In the genomic region with DNA sequence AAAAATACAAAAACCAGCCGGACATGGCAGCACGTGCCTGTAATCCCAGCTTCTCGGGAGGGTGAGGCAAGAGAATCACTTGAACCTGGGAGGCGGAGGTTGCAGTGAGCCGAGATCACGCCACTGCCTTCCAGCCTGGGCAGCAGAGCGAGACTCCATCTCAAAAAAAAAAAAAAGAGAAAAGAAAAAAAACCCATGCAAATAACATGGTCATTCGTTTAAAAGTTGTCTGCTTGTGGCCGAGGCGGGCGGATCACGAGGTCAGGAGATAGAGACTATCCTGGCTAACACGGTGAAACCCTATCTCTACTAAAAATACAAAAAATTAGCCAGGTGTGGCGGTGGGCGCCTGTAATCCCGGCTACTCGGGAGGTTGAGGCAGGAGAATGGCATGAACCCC, we compare ENCODE assay signal across 8 cellular contexts. TPM values are rescaled to one million over a fixed set of nuclear protein-coding genes. Genes with fewer than 3 reads are reported as not detected.
A peak's percentile ranks its signal among the peaks of the same experiment; 100 is the strongest.
DNase-seq lines count a peak whose midpoint lies in the region; ATAC-seq and TF ChIP-seq lines count a peak whose summit lies in the region.
"Not testable (repeated sequence)": the region's sequence is repeated elsewhere in the genome, so short reads cannot be mapped to it uniquely, and the experiment has no call there.

No MANE protein-coding gene starts in this region.

- in situ Hi-C loops in gastrocnemius medialis (cut with MboI; ENCODE audit: low sequenced_read_pairs in 4 of 4), result not testable (repeated sequence)

- peaks cover 0 to 11% (median 0%) of the 10 kb centered on the region in 4 donors for H3K4me1 ChIP-seq in Peyer's patch
- H3K4me1 ChIP-seq in esophagus muscularis mucosa, result peaks cover 35 to 69% (median 60%) of the 10 kb centered on the region in 4 donors
- peaks cover 14 to 27% of the 10 kb centered on the region in 2 donors for H3K4me1 ChIP-seq in naive thymus-derived CD4-positive, alpha-beta T cell (ENCODE audit: control insufficient read depth in 2 of 2, insufficient read depth in 2 of 2, low read length in 2 of 2)
- peaks cover 68% of the 10 kb centered on the region in 2 donors for H3K4me1 ChIP-seq in gastrocnemius medialis

- peak overlapping the region; percentile 78 for H3K27ac ChIP-seq in C4-2B
- peak overlapping the region in 1 of 4 donors; percentile 31 for H3K27ac ChIP-seq in Peyer's patch
- H3K27ac ChIP-seq in esophagus muscularis mucosa (replicated peaks in 1 of 4), result peak overlapping the region; percentile 51 to 82 (median 77)
- peak overlapping the region; percentile 36 for H3K27ac ChIP-seq in naive thymus-derived CD4-positive, alpha-beta T cell (ENCODE audit: low read depth, low read length)
- peak overlapping the region; percentile 94 to 100 (median 96) for H3K27ac ChIP-seq in gastrocnemius medialis

- CTCF ChIA-PET in activated B cell treated with CpG ODN at 0.5 μM for 24 hours (lab: Charles Lee), result not testable (repeated sequence)
- CTCF ChIA-PET in naive thymus-derived CD4-positive, alpha-beta T cell (lab: Charles Lee), result interaction anchor here (0.7 kb wide), 1 partner anchor 13 kb away, joined by 3 read pairs; no protein-coding TSS in a partner anchor

- DNase-seq in GM12865 (ENCODE audit: low read depth) (peak; percentile 62), Peyer's patch (peak in 2 of 3 donors; percentile 51 to 54), gastrocnemius medialis (peak in 1 of 2 donors; percentile 44)
- DNase-seq in activated B cell treated with CpG ODN at 0.5 μM for 24 hours; esophagus muscularis mucosa (ENCODE audit: extremely low spot score); naive thymus-derived CD4-positive, alpha-beta T cell; type B pancreatic cell (ENCODE audit: extremely low spot score, unreplicated experiment): not testable (repeated sequence)

- TF ChIP-seq EP300 in esophagus muscularis mucosa (IDR thresholded peaks at IDR 0.05), result not testable (repeated sequence)

- TF ChIP-seq CTCF in C4-2B (conservative IDR thresholded peaks at IDR 0.05); GM12865 (IDR thresholded peaks at IDR 0.05; ENCODE audit: insufficient read depth, low read depth, low read length, missing control alignments); Peyer's patch (IDR thresholded peaks at IDR 0.05); activated B cell treated with CpG ODN at 0.5 μM for 24 hours (IDR thresholded peaks at IDR 0.05); esophagus muscularis mucosa (IDR thresholded peaks at IDR 0.05); gastrocnemius medialis (IDR thresholded peaks at IDR 0.05 in 4 of 5, conservative IDR thresholded peaks at IDR 0.05 in 1 of 5); type B pancreatic cell (conservative IDR thresholded peaks at IDR 0.05): not testable (repeated sequence)

- POLR2A ChIA-PET in activated B cell treated with CpG ODN at 0.5 μM for 24 hours (lab: Charles Lee), result interaction anchor here (0.7 kb wide), 1 partner anchor 145 kb away, joined by 3 read pairs; no protein-coding TSS in a partner anchor
- POLR2A ChIA-PET in naive thymus-derived CD4-positive, alpha-beta T cell (lab: Charles Lee), result interaction anchor here (1.1 to 1.4 kb wide), 2 partner anchors 19 to 323 kb away, joined by 3 read pairs; no protein-coding TSS in a partner anchor

- peak; percentile 65 for ATAC-seq in activated B cell treated with CpG ODN at 0.5 μM for 24 hours (ENCODE audit: low read depth)
- not testable (repeated sequence) for ATAC-seq in naive thymus-derived CD4-positive, alpha-beta T cell; gastrocnemius medialis

- WGBS in esophagus muscularis mucosa, result 86% methylated on average over 17 of the region's 17 CpGs

- H3K36me3 ChIP-seq in Peyer's patch, result peaks cover 0 to 19% (median 0%) of the 10 kb centered on the region in 3 donors
- H3K36me3 ChIP-seq in esophagus muscularis mucosa, result peaks cover 0 to 35% (median 6%) of the 10 kb centered on the region in 4 donors
- H3K36me3 ChIP-seq in naive thymus-derived CD4-positive, alpha-beta T cell (ENCODE audit: control insufficient read depth in 2 of 3, insufficient read depth in 3 of 3, low read length in 3 of 3), result peaks cover 0 to 18% (median 0%) of the 10 kb centered on the region in 3 experiments
- H3K36me3 ChIP-seq in gastrocnemius medialis, result not testable (repeated sequence)

- H3K36me3 Mint-ChIP-seq in activated B cell treated with CpG ODN at 0.5 μM for 24 hours (ENCODE audit: low read depth) (peaks cover 64% of the 10 kb centered on the region), type B pancreatic cell (peaks cover 35% of the 10 kb centered on the region)
- H3K36me3 Mint-ChIP-seq in naive thymus-derived CD4-positive, alpha-beta T cell, result peaks cover 0 to 15% (median 11%) of the 10 kb centered on the region in 5 donors

- not testable (repeated sequence) for TF ChIP-seq POLR2A in Peyer's patch (IDR thresholded peaks at IDR 0.05); esophagus muscularis mucosa (IDR thresholded peaks at IDR 0.05; ENCODE audit: low read depth); gastrocnemius medialis (IDR thresholded peaks at IDR 0.05)

- H3K4me3 ChIP-seq in GM12865 (ENCODE audit: low read depth, low read length) (peak overlapping the region; percentile 22; the same call in 1 of the 2 replicates), Peyer's patch (peak overlapping the region in 1 of 4 donors; percentile 9)
- H3K4me3 ChIP-seq in esophagus muscularis mucosa; naive thymus-derived CD4-positive, alpha-beta T cell (ENCODE audit: low read length); gastrocnemius medialis: not testable (repeated sequence)

- H3K27me3 Mint-ChIP-seq in activated B cell treated with CpG ODN at 0.5 μM for 24 hours; naive thymus-derived CD4-positive, alpha-beta T cell; type B pancreatic cell: not testable (repeated sequence)

- not testable (repeated sequence) for H3K9me3 Mint-ChIP-seq in activated B cell treated with CpG ODN at 0.5 μM for 24 hours; naive thymus-derived CD4-positive, alpha-beta T cell; type B pancreatic cell

- peak overlapping the region; percentile 68 for H3K4me3 Mint-ChIP-seq in activated B cell treated with CpG ODN at 0.5 μM for 24 hours
- peak overlapping the region in 7 of 10 donors; percentile 43 to 81 (median 62) for H3K4me3 Mint-ChIP-seq in naive thymus-derived CD4-positive, alpha-beta T cell
- H3K4me3 Mint-ChIP-seq in type B pancreatic cell, result not testable (repeated sequence)

- H3K4me1 Mint-ChIP-seq in activated B cell treated with CpG ODN at 0.5 μM for 24 hours (peaks cover 19% of the 10 kb centered on the region), type B pancreatic cell (ENCODE audit: unreplicated experiment) (peaks cover 23% of the 10 kb centered on the region)
- H3K4me1 Mint-ChIP-seq in naive thymus-derived CD4-positive, alpha-beta T cell, result peaks cover 22 to 46% (median 33%) of the 10 kb centered on the region in 7 donors

- H3K27me3 ChIP-seq in Peyer's patch; esophagus muscularis mucosa; naive thymus-derived CD4-positive, alpha-beta T cell (ENCODE audit: control insufficient read depth in 2 of 2, insufficient read depth in 2 of 2, low read length in 2 of 2); gastrocnemius medialis: not testable (repeated sequence)

- intact Hi-C loops in activated B cell treated with CpG ODN at 0.5 μM for 24 hours (cut with micrococcal nuclease); esophagus muscularis mucosa (cut with DNase I); naive thymus-derived CD4-positive, alpha-beta T cell (cut with micrococcal nuclease): not testable (repeated sequence)
- intact Hi-C loops in gastrocnemius medialis (cut with DNase I; ENCODE audit: low total_unique reads), result loop anchor here (2.0 kb wide), 1 partner anchor 27 kb away; no protein-coding TSS in a partner anchor

- H3K9me3 ChIP-seq in Peyer's patch; esophagus muscularis mucosa; naive thymus-derived CD4-positive, alpha-beta T cell (ENCODE audit: control insufficient read depth in 2 of 3, low read length in 3 of 3); gastrocnemius medialis: not testable (repeated sequence)

- H3K27ac Mint-ChIP-seq in activated B cell treated with CpG ODN at 0.5 μM for 24 hours (peak overlapping the region; percentile 73), type B pancreatic cell (peak overlapping the region; percentile 29)
- H3K27ac Mint-ChIP-seq in naive thymus-derived CD4-positive, alpha-beta T cell, result peak overlapping the region in 8 of 9 donors; percentile 36 to 96 (median 82)

RNA-seq across cellular contexts. Expression of a gene that starts 20.8 kb away (rescaled TPM):
- total RNA-seq in Peyer's patch (1 to 10 TPM; 2.5 to 5.5 (median 2.9) TPM), activated B cell treated with CpG ODN at 0.5 μM for 24 hours (6.5 and 7.5 TPM in 2 replicates), esophagus muscularis mucosa (10 to 100 TPM in 1 of 4 donors, 1 to 10 TPM in 3; 5.1 to 15.6 (median 8.9) TPM), gastrocnemius medialis (10 to 100 TPM; 40.3 to 88.6 (median 49.1) TPM), type B pancreatic cell (ENCODE audit: low replicate concordance) (5.8 and 7.6 TPM in 2 replicates)
- 1 to 10 TPM; 2.5 to 5.8 (median 3.9) TPM for total RNA-seq in naive thymus-derived CD4-positive, alpha-beta T cell
- 1 to 10 TPM; 7.0 to 8.0 TPM for polyA plus RNA-seq in naive thymus-derived CD4-positive, alpha-beta T cell

RNA-seq across cellular contexts. Expression of a gene that starts 28.6 kb away (rescaled TPM):
- 1 to 10 TPM; 3.3 to 9.9 (median 8.7) TPM for total RNA-seq in Peyer's patch
- total RNA-seq in activated B cell treated with CpG ODN at 0.5 μM for 24 hours, result 8.1 and 9.4 TPM in 2 replicates
- total RNA-seq in esophagus muscularis mucosa, result 10 to 100 TPM in 1 of 4 donors, 1 to 10 TPM in 3; 6.8 to 10.5 (median 8.2) TPM
- total RNA-seq in naive thymus-derived CD4-positive, alpha-beta T cell, result 10 to 100 TPM in 3 of 5 experiments, 1 to 10 TPM in 2; 9.0 to 18.5 (median 10.0) TPM
- polyA plus RNA-seq in naive thymus-derived CD4-positive, alpha-beta T cell, result 1 to 10 TPM; 1.0 to 3.3 TPM
- total RNA-seq in gastrocnemius medialis, result 10 to 100 TPM; 21.5 to 67.6 (median 31.7) TPM
- total RNA-seq in type B pancreatic cell (ENCODE audit: low replicate concordance), result 18.4 and 26.0 TPM in 2 replicates

Comparison
In these comparisons a context has a peak if more than half of its experiments do, and no peak if none do; other contexts are left out.
1. H3K27ac Mint-ChIP-seq: peak in every context shown above with its lines; median percentile 82 in naive thymus-derived CD4-positive, alpha-beta T cell; 73 in activated B cell treated with CpG ODN at 0.5 μM for 24 hours; 29 in type B pancreatic cell.